In the genomic region with DNA sequence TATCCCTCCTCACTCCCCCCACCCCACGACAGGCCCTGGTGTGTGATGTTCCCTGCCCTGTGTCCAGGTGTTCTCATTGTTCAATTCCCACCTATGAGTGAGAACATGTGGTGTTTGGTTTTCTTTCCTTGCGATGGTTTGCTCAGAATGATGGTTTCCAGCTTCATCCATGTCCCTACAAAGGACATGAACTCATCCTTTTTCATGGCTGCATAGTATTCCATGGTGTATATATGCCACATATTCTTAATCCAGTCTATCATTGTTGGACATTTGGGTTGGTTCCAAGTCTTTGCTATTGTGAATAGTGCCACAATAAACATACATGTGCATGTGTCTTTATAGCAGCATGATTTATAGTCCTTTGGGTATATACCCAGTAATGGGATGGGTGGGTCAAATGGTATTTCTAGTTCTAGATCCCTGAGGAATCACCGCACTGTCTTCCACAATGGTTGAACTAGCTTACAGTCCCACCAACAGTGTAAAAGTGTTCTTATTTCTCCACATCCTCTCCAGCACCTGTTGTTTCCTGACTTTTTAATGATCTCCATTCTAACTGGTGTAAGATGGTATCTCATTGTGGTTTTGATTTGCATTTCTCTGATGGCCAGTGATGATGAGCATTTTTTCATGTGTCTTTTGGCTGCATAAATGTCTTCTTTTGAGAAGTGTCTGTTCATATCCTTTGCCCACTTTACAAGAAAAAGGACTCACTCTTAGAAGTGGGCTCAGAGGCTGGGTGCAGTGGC, we compare ENCODE assay signal across 4 cellular contexts. TPM values are rescaled to one million over a fixed set of nuclear protein-coding genes. Genes with fewer than 3 reads are reported as not detected.
"Had no signal": no experiment of that assay in that cellular context is flagged by ENCODE, and none has a peak within 500 bp of the region (broad histone marks: within the 10 kb centered on the region; RNA-seq: fewer than 3 reads in every experiment).

No MANE protein-coding gene starts in this region.

RNA-seq across cellular contexts. Expression of a gene that starts 45.2 kb away (rescaled TPM):
- total RNA-seq: LHCN-M2, M059J, MCF 10A, NCI-H460 had no signal
